1 cellular context compared by ENCODE assay signal in genomic region chr7:131190581-131190980, GRCh38.
TF ChIP-seq lines count a peak whose summit lies in the region.

No MANE protein-coding gene starts in this region.

TF ChIP-seq in IMR-90, 13 proteins besides CTCF, POLR2A, EP300 and RAD21:
- no peak for TF ChIP-seq FOS (IDR thresholded peaks at IDR 0.05; ENCODE audit: low read depth, low read length)
- TF ChIP-seq BHLHE40 (IDR thresholded peaks at IDR 0.05; ENCODE audit: low read depth, low read length) = no peak
- TF ChIP-seq NFE2L2 (IDR thresholded peaks at IDR 0.05; ENCODE audit: low read depth, low read length) = no peak
- TF ChIP-seq CHD1 (IDR thresholded peaks at IDR 0.05; ENCODE audit: low read depth, low read length) = no peak
- TF ChIP-seq CEBPB (IDR thresholded peaks at IDR 0.05; ENCODE audit: low read depth, low read length) = no peak
- TF ChIP-seq MXI1 (IDR thresholded peaks at IDR 0.05; ENCODE audit: borderline replicate concordance, low read depth, low read length) = no peak
TF ChIP-seq in IMR-90: peak in this region for 0.
